ENCODE assay signal across 16 cellular contexts in the genomic region with DNA sequence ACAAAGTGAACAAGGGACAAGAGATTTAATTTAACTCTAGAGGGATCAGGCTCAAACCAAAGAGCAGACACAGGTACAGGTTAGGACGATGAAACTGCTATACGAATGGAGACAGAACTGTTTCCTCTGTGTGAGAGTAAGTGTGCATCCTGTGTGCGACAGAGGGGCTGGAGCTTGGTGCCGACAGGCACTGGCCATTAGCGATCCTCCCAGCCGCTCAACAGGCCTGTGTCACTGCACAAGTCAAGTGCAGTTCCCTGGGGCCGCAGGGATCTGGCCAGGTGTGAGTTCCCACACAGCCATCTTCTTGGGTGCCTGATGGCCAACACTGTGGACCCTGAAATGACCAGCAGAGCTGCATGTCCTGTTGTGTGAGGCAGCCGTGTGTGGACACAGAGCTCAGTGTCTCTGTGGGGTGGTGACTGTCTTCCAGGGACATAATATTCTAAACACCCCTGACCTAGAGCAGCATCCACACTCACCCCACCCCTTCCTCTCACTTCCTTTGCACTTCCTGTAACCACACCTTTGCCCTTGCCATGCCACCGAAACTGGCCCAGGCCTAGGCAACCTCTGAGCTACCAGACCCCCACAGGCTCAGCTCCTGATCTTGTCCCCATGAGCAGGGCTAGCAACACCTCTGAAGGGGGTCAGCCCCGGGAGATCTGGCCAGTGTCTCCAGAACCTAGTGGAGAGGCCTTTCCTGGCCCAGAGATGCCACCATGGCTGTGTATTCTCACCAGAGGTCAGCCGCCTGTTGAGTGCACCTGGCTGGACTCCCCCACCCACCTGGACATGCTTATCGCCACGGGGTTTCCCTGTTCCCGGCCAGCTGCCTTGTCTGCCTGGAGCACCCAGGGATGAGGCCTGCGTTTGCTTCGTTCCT. TPM values are rescaled to one million over a fixed set of nuclear protein-coding genes. Genes with fewer than 3 reads are reported as not detected.
DNase-seq lines count a peak whose midpoint lies in the region; ATAC-seq, FAIRE-seq and TF ChIP-seq lines count a peak whose summit lies in the region.
"Had no signal": no experiment of that assay in that cellular context is flagged by ENCODE, and none has a peak within 500 bp of the region (broad histone marks: within the 10 kb centered on the region; RNA-seq: fewer than 3 reads in every experiment).

No MANE protein-coding gene starts in this region.

- no peak overlapping the region for H3K27ac ChIP-seq in mesenchymal stem cell (ENCODE audit: low read length, poor library complexity, severe bottlenecking)
- H3K27ac ChIP-seq: C4-2B, VCaP had no signal

- POLR2A ChIA-PET in activated CD8-positive, alpha-beta T cell treated with anti-CD3 and anti-CD28 coated beads, Interleukin-2, amount 10 ng/mL, durations not matched to agents 7 days and 5 days (lab: Charles Lee): interaction anchor here (0.7 to 1.3 kb wide), 4 partner anchors 12 to 646 kb away, joined by 3 to 11 read pairs (median 4); a partner anchor contains a TSS

- H3K9me3 ChIP-seq in mesenchymal stem cell (ENCODE audit: control insufficient read depth, low read length): no peaks in the 10 kb centered on the region

- peak overlapping the region; percentile 56 for H3K4me3 Mint-ChIP-seq in activated CD4-positive, alpha-beta T cell treated with anti-CD3 and anti-CD28 coated beads, Interleukin-2, amount 10 ng/mL, durations not matched to agents 24 days and 14 days
- peak overlapping the region; percentile 54 for H3K4me3 Mint-ChIP-seq in activated CD8-positive, alpha-beta T cell treated with anti-CD3 and anti-CD28 coated beads, Interleukin-2, amount 10 ng/mL, durations not matched to agents 7 days and 5 days
- H3K4me3 Mint-ChIP-seq in progenitor cell of endocrine pancreas (ENCODE audit: low read depth): no peak overlapping the region

- H3K27ac Mint-ChIP-seq in activated CD4-positive, alpha-beta T cell treated with anti-CD3 and anti-CD28 coated beads, Interleukin-2, amount 10 ng/mL, durations not matched to agents 24 days and 14 days: peak overlapping the region; percentile 87
- peak overlapping the region; percentile 97 for H3K27ac Mint-ChIP-seq in activated CD8-positive, alpha-beta T cell treated with anti-CD3 and anti-CD28 coated beads, Interleukin-2, amount 10 ng/mL, durations not matched to agents 7 days and 5 days
- no peak overlapping the region for H3K27ac Mint-ChIP-seq in progenitor cell of endocrine pancreas

- no peak overlapping the region for H3K4me3 ChIP-seq in mesenchymal stem cell (ENCODE audit: insufficient read depth in 1 of 2, low read depth in 1 of 2, low read length in 2 of 2)

- no peak overlapping the region for H2AK5ac ChIP-seq in mesenchymal stem cell (ENCODE audit: low read length, severe bottlenecking)

- H3K9ac ChIP-seq in mesenchymal stem cell (ENCODE audit: low read length): no peak overlapping the region

- no peak overlapping the region for H3K18ac ChIP-seq in mesenchymal stem cell (ENCODE audit: low read depth in 1 of 2, low read length in 2 of 2)

- H2BK12ac ChIP-seq in mesenchymal stem cell (ENCODE audit: low read length in 2 of 2): no peak overlapping the region

- no peak overlapping the region for H2BK15ac ChIP-seq in mesenchymal stem cell (ENCODE audit: low read depth, poor library complexity, severe bottlenecking)

- 88% methylated on average over 16 of the region's 16 CpGs for WGBS in mesenchymal stem cell

- no peak overlapping the region for H3K14ac ChIP-seq in mesenchymal stem cell (ENCODE audit: low read length in 2 of 2)

- H2BK5ac ChIP-seq in mesenchymal stem cell (ENCODE audit: low read depth, low read length, poor library complexity, severe bottlenecking): no peak overlapping the region

- H4K91ac ChIP-seq in mesenchymal stem cell (ENCODE audit: low read length): no peak overlapping the region

- peak; percentile 59 for ATAC-seq in activated CD8-positive, alpha-beta T cell treated with anti-CD3 and anti-CD28 coated beads, Interleukin-2, amount 10 ng/mL, durations not matched to agents 7 days and 5 days
- ATAC-seq: HCT116, SK-N-SH treated with all-trans-retinoic acid at 6 μM for 48 hours had no signal

- H3K36me3 Mint-ChIP-seq in activated CD4-positive, alpha-beta T cell treated with anti-CD3 and anti-CD28 coated beads, Interleukin-2, amount 10 ng/mL, durations not matched to agents 24 days and 14 days (ENCODE audit: low read depth): no peaks in the 10 kb centered on the region
- H3K36me3 Mint-ChIP-seq in activated CD8-positive, alpha-beta T cell treated with anti-CD3 and anti-CD28 coated beads, Interleukin-2, amount 10 ng/mL, durations not matched to agents 7 days and 5 days (ENCODE audit: low read depth): no peaks in the 10 kb centered on the region
- H3K36me3 Mint-ChIP-seq in progenitor cell of endocrine pancreas (ENCODE audit: insufficient read depth): no peaks in the 10 kb centered on the region
- H3K36me3 Mint-ChIP-seq: naive B cell had no signal

- H3K4me1 ChIP-seq in mesenchymal stem cell (ENCODE audit: control insufficient read depth, insufficient read depth, low read depth, low read length): no peaks in the 10 kb centered on the region

- no peaks in the 10 kb centered on the region for H3K36me3 ChIP-seq in mesenchymal stem cell (ENCODE audit: control insufficient read depth in 1 of 2, insufficient read depth in 2 of 2, low read depth in 1 of 2, low read length in 2 of 2)

- no peak overlapping the region for H2BK120ac ChIP-seq in mesenchymal stem cell (ENCODE audit: low read depth, low read length)

- H3K27me3 ChIP-seq in mesenchymal stem cell (ENCODE audit: control insufficient read depth in 1 of 2, insufficient read depth in 1 of 2, low read length in 2 of 2): peaks cover 3 to 10% of the 10 kb centered on the region in 2 experiments

- intact Hi-C loops in activated CD4-positive, alpha-beta T cell treated with anti-CD3 and anti-CD28 coated beads, Interleukin-2, amount 10 ng/mL, durations not matched to agents 24 days and 14 days (cut with micrococcal nuclease): no loop called here

- H3K27me3 Mint-ChIP-seq in activated CD4-positive, alpha-beta T cell treated with anti-CD3 and anti-CD28 coated beads, Interleukin-2, amount 10 ng/mL, durations not matched to agents 24 days and 14 days: no peaks in the 10 kb centered on the region
- no peaks in the 10 kb centered on the region for H3K27me3 Mint-ChIP-seq in activated CD8-positive, alpha-beta T cell treated with anti-CD3 and anti-CD28 coated beads, Interleukin-2, amount 10 ng/mL, durations not matched to agents 7 days and 5 days (ENCODE audit: low read depth)
- H3K27me3 Mint-ChIP-seq in progenitor cell of endocrine pancreas: no peaks in the 10 kb centered on the region

- DNase-seq in activated CD4-positive, alpha-beta T cell treated with anti-CD3 and anti-CD28 coated beads, Interleukin-2, amount 10 ng/mL, durations not matched to agents 24 days and 14 days: peak; percentile 73
- DNase-seq in activated CD4-positive, alpha-beta T cell treated with anti-CD3 and anti-CD28 coated beads for 4 hours: no peak
- DNase-seq in HTR-8/SVneo (ENCODE audit: insufficient read length, low spot score) (no peak), mesenchymal stem cell (no peak), progenitor cell of endocrine pancreas (ENCODE audit: low spot score, unreplicated experiment) (no peak), GM19239 (ENCODE audit: insufficient read length, low spot score) (no peak)
- peak; percentile 37 for DNase-seq in activated CD8-positive, alpha-beta T cell treated with anti-CD3 and anti-CD28 coated beads, Interleukin-2, amount 10 ng/mL, durations not matched to agents 7 days and 5 days
- DNase-seq in effector CD8-positive, alpha-beta T cell (lab: John Stamatoyannopoulos, UW): no peak
- DNase-seq: naive B cell, NCI-H1092 treated with DMSO at 0.1 percent for 48 hours, NCI-H2227 treated with DMSO at 0.1 percent for 48 hours had no signal

- H3K4ac ChIP-seq in mesenchymal stem cell (ENCODE audit: low read depth in 1 of 2, low read length in 2 of 2): no peak overlapping the region

- no peaks in the 10 kb centered on the region for H3K9me3 Mint-ChIP-seq in activated CD4-positive, alpha-beta T cell treated with anti-CD3 and anti-CD28 coated beads, Interleukin-2, amount 10 ng/mL, durations not matched to agents 24 days and 14 days
- no peaks in the 10 kb centered on the region for H3K9me3 Mint-ChIP-seq in activated CD8-positive, alpha-beta T cell treated with anti-CD3 and anti-CD28 coated beads, Interleukin-2, amount 10 ng/mL, durations not matched to agents 7 days and 5 days (ENCODE audit: insufficient read depth)
- no peaks in the 10 kb centered on the region for H3K9me3 Mint-ChIP-seq in progenitor cell of endocrine pancreas (ENCODE audit: low read depth)

- FAIRE-seq in HTR-8/SVneo (lab: Jason Lieb, UNC): peak; percentile 20
- FAIRE-seq in GM19239 (lab: Jason Lieb, UNC): no peak

- H3K4me2 ChIP-seq in mesenchymal stem cell (ENCODE audit: low read length, poor library complexity, severe bottlenecking): no peak overlapping the region

- H3K23ac ChIP-seq in mesenchymal stem cell (ENCODE audit: low read length in 2 of 2): no peak overlapping the region

- H2AFZ ChIP-seq in mesenchymal stem cell (ENCODE audit: low read depth, low read length): peak overlapping the region; percentile 29

- TF ChIP-seq CTCF in progenitor cell of endocrine pancreas (IDR thresholded peaks at IDR 0.05; ENCODE audit: unreplicated experiment): no peak

- CTCF ChIA-PET in activated CD8-positive, alpha-beta T cell treated with anti-CD3 and anti-CD28 coated beads, Interleukin-2, amount 10 ng/mL, durations not matched to agents 7 days and 5 days (lab: Charles Lee): interaction anchor here (1.0 to 2.7 kb wide), 3 partner anchors 8 to 150 kb away, joined by 3 to 24 read pairs (median 4); no protein-coding TSS in a partner anchor

- H3K79me1 ChIP-seq in mesenchymal stem cell (replicated peaks; ENCODE audit: low read length, poor library complexity, severe bottlenecking): no peaks in the 10 kb centered on the region

- peaks cover 17% of the 10 kb centered on the region for H3K4me1 Mint-ChIP-seq in activated CD4-positive, alpha-beta T cell treated with anti-CD3 and anti-CD28 coated beads, Interleukin-2, amount 10 ng/mL, durations not matched to agents 24 days and 14 days
- peaks cover 22% of the 10 kb centered on the region for H3K4me1 Mint-ChIP-seq in activated CD8-positive, alpha-beta T cell treated with anti-CD3 and anti-CD28 coated beads, Interleukin-2, amount 10 ng/mL, durations not matched to agents 7 days and 5 days (ENCODE audit: low read depth)
- no peaks in the 10 kb centered on the region for H3K4me1 Mint-ChIP-seq in progenitor cell of endocrine pancreas (ENCODE audit: low read depth)

- H4K8ac ChIP-seq in mesenchymal stem cell (ENCODE audit: low read length): no peak overlapping the region

RNA-seq across cellular contexts. Expression of a gene that starts 11.7 kb away (rescaled TPM):
- total RNA-seq in activated CD4-positive, alpha-beta T cell treated with anti-CD3 and anti-CD28 coated beads, Interleukin-2, amount 10 ng/mL, durations not matched to agents 24 days and 14 days: 192 and 198 TPM in 2 replicates
- 100 to 1,000 TPM; 133 to 137 TPM for total RNA-seq in activated CD8-positive, alpha-beta T cell treated with anti-CD3 and anti-CD28 coated beads, Interleukin-2, amount 10 ng/mL, durations not matched to agents 7 days and 5 days
- polyA plus RNA-seq in mesenchymal stem cell (2013, experiment 1 of 2): 33.6 TPM
- 33.0 TPM for polyA plus RNA-seq in mesenchymal stem cell (2013, experiment 2 of 2)
- 73.0 and 73.1 TPM in 2 replicates for total RNA-seq in progenitor cell of endocrine pancreas

RNA-seq across cellular contexts. Expression of a gene that starts 34.4 kb away (rescaled TPM):
- not detected in 2 replicates for total RNA-seq in activated CD4-positive, alpha-beta T cell treated with anti-CD3 and anti-CD28 coated beads, Interleukin-2, amount 10 ng/mL, durations not matched to agents 24 days and 14 days
- not detected for total RNA-seq in activated CD8-positive, alpha-beta T cell treated with anti-CD3 and anti-CD28 coated beads, Interleukin-2, amount 10 ng/mL, durations not matched to agents 7 days and 5 days
- polyA plus RNA-seq in mesenchymal stem cell (2013, experiment 1 of 2): not detected
- polyA plus RNA-seq in mesenchymal stem cell (2013, experiment 2 of 2): not detected
- not detected in 2 replicates for total RNA-seq in progenitor cell of endocrine pancreas
- total RNA-seq: A172 had no signal

RNA-seq across cellular contexts. Expression of a gene that starts 34.4 kb away (rescaled TPM):
- 0.09 and 0.31 TPM in 2 replicates for total RNA-seq in activated CD4-positive, alpha-beta T cell treated with anti-CD3 and anti-CD28 coated beads, Interleukin-2, amount 10 ng/mL, durations not matched to agents 24 days and 14 days
- under 1 TPM; 0.05 to 0.16 TPM for total RNA-seq in activated CD8-positive, alpha-beta T cell treated with anti-CD3 and anti-CD28 coated beads, Interleukin-2, amount 10 ng/mL, durations not matched to agents 7 days and 5 days
- polyA plus RNA-seq in mesenchymal stem cell (2013, experiment 1 of 2): 5.6 TPM
- 5.5 TPM for polyA plus RNA-seq in mesenchymal stem cell (2013, experiment 2 of 2)
- total RNA-seq in progenitor cell of endocrine pancreas: 10.1 and 11.7 TPM in 2 replicates

Comparison
In these comparisons a context has a peak if more than half of its experiments do, and no peak if none do; other contexts are left out.
1. DNase-seq: peak in activated CD4-positive, alpha-beta T cell treated with anti-CD3 and anti-CD28 coated beads, Interleukin-2, amount 10 ng/mL, durations not matched to agents 24 days and 14 days (single experiment) and activated CD8-positive, alpha-beta T cell treated with anti-CD3 and anti-CD28 coated beads, Interleukin-2, amount 10 ng/mL, durations not matched to agents 7 days and 5 days (single experiment); none in activated CD4-positive, alpha-beta T cell treated with anti-CD3 and anti-CD28 coated beads for 4 hours (0 of 2), HTR-8/SVneo (single experiment), mesenchymal stem cell (single experiment), progenitor cell of endocrine pancreas (single experiment), effector CD8-positive, alpha-beta T cell (single experiment) and GM19239 (single experiment).